10 cellular contexts compared by ENCODE assay signal in the genomic region with DNA sequence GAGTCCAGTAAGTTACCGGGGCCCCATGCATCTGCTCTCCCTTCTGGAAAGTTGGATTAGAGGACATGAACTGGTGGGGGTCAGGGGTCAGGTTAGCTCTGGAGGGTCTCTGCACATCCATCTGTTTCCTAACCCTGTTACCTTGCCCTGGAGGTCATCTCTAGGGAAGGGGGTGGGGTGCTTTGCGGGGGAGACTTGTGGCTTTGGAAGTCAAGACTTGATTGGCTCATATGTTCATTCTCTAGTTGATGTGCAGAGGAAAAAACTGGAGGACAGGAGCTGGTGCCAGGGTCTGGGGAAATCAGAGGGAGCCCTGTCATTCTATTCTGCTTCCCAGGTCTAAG. TPM values are rescaled to one million over a fixed set of nuclear protein-coding genes. Genes with fewer than 3 reads are reported as not detected.
DNase-seq lines count a peak whose midpoint lies in the region; ATAC-seq and TF ChIP-seq lines count a peak whose summit lies in the region.
"Had no signal": no experiment of that assay in that cellular context is flagged by ENCODE, and none has a peak within 500 bp of the region (broad histone marks: within the 10 kb centered on the region; RNA-seq: fewer than 3 reads in every experiment).

No MANE protein-coding gene starts in this region.

- H3K4me1 Mint-ChIP-seq in brain: peaks cover 30% of the 10 kb centered on the region
- H3K4me1 Mint-ChIP-seq in naive thymus-derived CD8-positive, alpha-beta T cell: peaks cover 7 to 18% (median 14%) of the 10 kb centered on the region in 4 donors

- peak overlapping the region; percentile 90 for H3K4me3 ChIP-seq in left ventricle myocardium inferior
- H3K4me3 ChIP-seq in upper lobe of right lung: peak overlapping the region; percentile 68

- H3K9me3 ChIP-seq in left ventricle myocardium inferior (replicated peaks) (peaks cover 7% of the 10 kb centered on the region), upper lobe of right lung (no peaks in the 10 kb centered on the region)

- H3K4me1 ChIP-seq in left ventricle myocardium inferior: peaks cover 42% of the 10 kb centered on the region
- H3K4me1 ChIP-seq in upper lobe of right lung: peaks cover 9% of the 10 kb centered on the region

- no peak for TF ChIP-seq CTCF in left ventricle myocardium inferior (IDR thresholded peaks at IDR 0.05; ENCODE audit: borderline replicate concordance)
- TF ChIP-seq CTCF in brain (conservative IDR thresholded peaks at IDR 0.05): no peak
- TF ChIP-seq CTCF in upper lobe of right lung (IDR thresholded peaks at IDR 0.05): no peak

- intact Hi-C loops in left ventricle myocardium inferior (cut with micrococcal nuclease): no loop called here
- intact Hi-C loops in Right ventricle myocardium superior (cut with DNase I): loop anchor here (5.0 kb wide), 2 partner anchors 38 to 243 kb away; no protein-coding TSS in a partner anchor
- intact Hi-C loops in upper lobe of right lung (cut with DNase I): no loop called here

- POLR2A ChIA-PET in naive thymus-derived CD8-positive, alpha-beta T cell (lab: Charles Lee): no interaction called here

- H3K27ac ChIP-seq in left ventricle myocardium inferior (replicated peaks): no peak overlapping the region
- H3K27ac ChIP-seq in upper lobe of right lung: no peak overlapping the region

- H3K36me3 Mint-ChIP-seq in brain: peaks cover 4% of the 10 kb centered on the region
- peaks cover 0 to 4% (median 3%) of the 10 kb centered on the region in 3 donors for H3K36me3 Mint-ChIP-seq in naive thymus-derived CD8-positive, alpha-beta T cell

- no peaks in the 10 kb centered on the region for H3K36me3 ChIP-seq in left ventricle myocardium inferior
- no peaks in the 10 kb centered on the region for H3K36me3 ChIP-seq in upper lobe of right lung

- peaks cover 10% of the 10 kb centered on the region for H3K27me3 Mint-ChIP-seq in brain
- H3K27me3 Mint-ChIP-seq in naive thymus-derived CD8-positive, alpha-beta T cell: peaks cover 20 to 45% (median 25%) of the 10 kb centered on the region in 5 donors

- H3K4me3 Mint-ChIP-seq in brain: peak overlapping the region in 4 of 5 experiments; percentile 86 to 92 (median 88)
- peak overlapping the region; percentile 67 to 83 (median 76) for H3K4me3 Mint-ChIP-seq in naive thymus-derived CD8-positive, alpha-beta T cell

- peak overlapping the region; percentile 74 to 93 (median 90) for H3K27ac Mint-ChIP-seq in brain
- peak overlapping the region in 1 of 10 donors; percentile 77 for H3K27ac Mint-ChIP-seq in naive thymus-derived CD8-positive, alpha-beta T cell

- DNase-seq in left ventricle myocardium inferior: no peak
- no peak for DNase-seq in Right ventricle myocardium superior
- no peak for DNase-seq in naive thymus-derived CD8-positive, alpha-beta T cell
- DNase-seq in upper lobe of right lung: no peak
- no peak for DNase-seq in activated CD4-positive, CD25-positive, alpha-beta regulatory T cell treated with anti-CD3 and anti-CD28 coated beads, Interleukin-2, amount 50 U/mL, for 72 hours
- DNase-seq: NCI-H1694 had no signal

- no peak for ATAC-seq in Right ventricle myocardium superior (ENCODE audit: poor library complexity)
- ATAC-seq in naive thymus-derived CD8-positive, alpha-beta T cell: no peak
- ATAC-seq in upper lobe of right lung: no peak
- no peak for ATAC-seq in GM18867 (IDR thresholded peaks at IDR 0.05; ENCODE audit: unreplicated experiment)
- no peak for ATAC-seq in GM19397 (IDR thresholded peaks at IDR 0.05; ENCODE audit: unreplicated experiment)

- H3K9me3 Mint-ChIP-seq in brain: peaks cover 0 to 5% (median 0%) of the 10 kb centered on the region in 5 experiments
- H3K9me3 Mint-ChIP-seq in naive thymus-derived CD8-positive, alpha-beta T cell: no peaks in the 10 kb centered on the region

- H3K27me3 ChIP-seq in left ventricle myocardium inferior (ENCODE audit: low read depth): no peaks in the 10 kb centered on the region
- H3K27me3 ChIP-seq in upper lobe of right lung: peaks cover 14% of the 10 kb centered on the region

RNA-seq across cellular contexts. Expression of a gene that starts 1.6 kb away (rescaled TPM):
- 74.6 TPM for total RNA-seq in left ventricle myocardium inferior
- total RNA-seq in Right ventricle myocardium superior: 66.3 TPM
- 25.6 TPM for polyA plus RNA-seq in brain (ENCODE audit: insufficient read depth, low read depth, low replicate concordance)
- 1 to 10 TPM; 2.6 to 4.4 TPM for total RNA-seq in naive thymus-derived CD8-positive, alpha-beta T cell
- under 1 TPM in 2 of 3 donors, not detected in 1; 0.73 to 0.75 TPM for polyA plus RNA-seq in naive thymus-derived CD8-positive, alpha-beta T cell
- 22.4 TPM for total RNA-seq in upper lobe of right lung

RNA-seq across cellular contexts. Expression of a gene that starts 42.9 kb away (rescaled TPM):
- total RNA-seq in left ventricle myocardium inferior (not detected), Right ventricle myocardium superior (not detected), upper lobe of right lung (not detected)
- polyA plus RNA-seq in brain (ENCODE audit: insufficient read depth, low read depth, low replicate concordance): not detected
- total RNA-seq in naive thymus-derived CD8-positive, alpha-beta T cell: not detected
- not detected for polyA plus RNA-seq in naive thymus-derived CD8-positive, alpha-beta T cell
- total RNA-seq: bronchial epithelial cell had no signal
